Comparison of ENCODE assay signal across 10 cellular contexts in the genomic region with DNA sequence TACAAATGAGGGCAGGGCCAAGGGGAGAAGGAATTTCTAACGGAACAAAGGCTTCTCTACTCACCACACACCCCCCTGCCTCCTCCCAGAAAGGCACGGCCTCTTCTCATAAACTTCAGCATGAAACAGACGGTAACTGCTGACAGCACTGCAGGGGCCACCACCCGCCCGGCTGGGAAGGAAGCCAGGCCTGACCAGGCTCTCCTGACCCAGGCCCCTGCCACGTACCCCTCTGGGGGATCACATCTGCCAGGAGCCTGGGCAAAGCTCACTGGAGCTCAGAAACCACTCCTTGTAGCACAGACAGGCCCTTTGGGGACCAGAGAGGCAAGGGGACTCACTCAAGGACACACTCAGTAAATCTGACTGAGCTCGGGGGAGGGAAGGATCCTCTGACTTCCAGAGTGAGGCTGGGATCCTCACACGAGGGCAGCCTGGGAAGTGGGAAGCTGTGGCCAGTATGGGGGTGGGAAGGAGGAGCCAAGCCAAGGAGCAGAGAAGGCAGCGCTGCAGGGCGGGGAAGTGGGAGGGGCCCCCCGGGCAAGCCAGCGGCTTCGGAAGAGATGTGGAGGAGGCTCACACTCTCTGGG. TPM values are rescaled to one million over a fixed set of nuclear protein-coding genes. Genes with fewer than 3 reads are reported as not detected.
DNase-seq lines count a peak whose midpoint lies in the region; ATAC-seq, FAIRE-seq and TF ChIP-seq lines count a peak whose summit lies in the region.
"Had no signal": no experiment of that assay in that cellular context is flagged by ENCODE, and none has a peak within 500 bp of the region (broad histone marks: within the 10 kb centered on the region; RNA-seq: fewer than 3 reads in every experiment).

No MANE protein-coding gene starts in this region.

- WGBS in smooth muscle cell (ENCODE audit: low lambda C conversion rate) = 16% methylated on average over 12 of the region's 13 CpGs

- no peak overlapping the region for H2AFZ ChIP-seq in smooth muscle cell (ENCODE audit: low read depth)

- H3K27ac ChIP-seq in smooth muscle cell (ENCODE audit: low read depth) = peak overlapping the region; percentile 97
- H3K27ac ChIP-seq: VCaP had no signal

- H3F3A ChIP-seq in smooth muscle cell (ENCODE audit: low read depth) = peaks cover 40% of the 10 kb centered on the region

- TF ChIP-seq CTCF in bronchial epithelial cell (IDR thresholded peaks at IDR 0.05; ENCODE audit: insufficient read depth, low read length, severe bottlenecking) = no peak
- no peak for TF ChIP-seq CTCF in smooth muscle cell (IDR thresholded peaks at IDR 0.05; ENCODE audit: borderline replicate concordance, insufficient read depth, poor library complexity, severe bottlenecking)

- ATAC-seq in activated naive CD8-positive, alpha-beta T cell treated with anti-CD3 and anti-CD28 coated beads, Interleukin-2, amount 10 ng/mL, durations not matched to agents 7 days and 5 days (ENCODE audit: low read depth) = peak; percentile 38
- ATAC-seq in GM18867 (IDR thresholded peaks at IDR 0.05; ENCODE audit: unreplicated experiment) = no peak

- no peaks in the 10 kb centered on the region for H3K9me3 ChIP-seq in smooth muscle cell (replicated peaks; ENCODE audit: low read depth)

- no peak overlapping the region for H3K27ac Mint-ChIP-seq in activated naive CD8-positive, alpha-beta T cell treated with anti-CD3 and anti-CD28 coated beads, Interleukin-2, amount 10 ng/mL, durations not matched to agents 7 days and 5 days
- no peak overlapping the region for H3K27ac Mint-ChIP-seq in activated naive CD8-positive, alpha-beta T cell treated with anti-CD3 and anti-CD28 coated beads for 36 hours
- H3K27ac Mint-ChIP-seq: CD4-positive, CD25-positive, alpha-beta regulatory T cell had no signal

- no peak for FAIRE-seq in bronchial epithelial cell (lab: Jason Lieb, UNC)

- H3K4me3 Mint-ChIP-seq in activated naive CD8-positive, alpha-beta T cell treated with anti-CD3 and anti-CD28 coated beads, Interleukin-2, amount 10 ng/mL, durations not matched to agents 7 days and 5 days = no peak overlapping the region
- no peak overlapping the region for H3K4me3 Mint-ChIP-seq in activated naive CD8-positive, alpha-beta T cell treated with anti-CD3 and anti-CD28 coated beads for 36 hours
- H3K4me3 Mint-ChIP-seq: CD4-positive, CD25-positive, alpha-beta regulatory T cell had no signal

- peak overlapping the region; percentile 70 for H3K4me2 ChIP-seq in smooth muscle cell

- no peaks in the 10 kb centered on the region for H3K27me3 ChIP-seq in bronchial epithelial cell (ENCODE audit: control insufficient read depth, insufficient read depth, low read length)
- H3K27me3 ChIP-seq in smooth muscle cell (ENCODE audit: low read depth) = no peaks in the 10 kb centered on the region

- H3K4me3 ChIP-seq in bronchial epithelial cell (ENCODE audit: low read depth, low read length) (no peak overlapping the region), smooth muscle cell (no peak overlapping the region)

- H3K36me3 ChIP-seq in bronchial epithelial cell (ENCODE audit: control insufficient read depth, insufficient read depth, low read length) (no peaks in the 10 kb centered on the region), smooth muscle cell (ENCODE audit: low read depth) (no peaks in the 10 kb centered on the region)

- no peak for DNase-seq in activated naive CD8-positive, alpha-beta T cell treated with anti-CD3 and anti-CD28 coated beads, Interleukin-2, amount 10 ng/mL, durations not matched to agents 7 days and 5 days
- no peak for DNase-seq in activated naive CD8-positive, alpha-beta T cell treated with anti-CD3 and anti-CD28 coated beads for 36 hours
- DNase-seq in bronchial epithelial cell (ENCODE audit: low read depth) (peak; percentile 20), iris pigment epithelial cell (ENCODE audit: low read depth) (peak; percentile 94), smooth muscle cell (lab: John Stamatoyannopoulos, UW; ENCODE audit: unreplicated experiment) (peak; percentile 79), NOMO-1 (lab: John Stamatoyannopoulos, UW; ENCODE audit: unreplicated experiment in 2 of 2) (no peak), superior temporal gyrus (ENCODE audit: extremely low spot score) (no peak)
- DNase-seq: CD4-positive, CD25-positive, alpha-beta regulatory T cell had no signal

- peak overlapping the region; percentile 87 for H3K9ac ChIP-seq in smooth muscle cell (ENCODE audit: low read depth)

- no peaks in the 10 kb centered on the region for H3K36me3 Mint-ChIP-seq in activated naive CD8-positive, alpha-beta T cell treated with anti-CD3 and anti-CD28 coated beads, Interleukin-2, amount 10 ng/mL, durations not matched to agents 7 days and 5 days
- H3K36me3 Mint-ChIP-seq in activated naive CD8-positive, alpha-beta T cell treated with anti-CD3 and anti-CD28 coated beads for 36 hours = no peaks in the 10 kb centered on the region
- H3K36me3 Mint-ChIP-seq: CD4-positive, CD25-positive, alpha-beta regulatory T cell had no signal

- H3K27me3 Mint-ChIP-seq in activated naive CD8-positive, alpha-beta T cell treated with anti-CD3 and anti-CD28 coated beads, Interleukin-2, amount 10 ng/mL, durations not matched to agents 7 days and 5 days = peaks cover 2% of the 10 kb centered on the region
- peaks cover 7% of the 10 kb centered on the region for H3K27me3 Mint-ChIP-seq in activated naive CD8-positive, alpha-beta T cell treated with anti-CD3 and anti-CD28 coated beads for 36 hours

- H4K20me1 ChIP-seq in smooth muscle cell (ENCODE audit: low read depth) = no peaks in the 10 kb centered on the region

- H3K9me3 Mint-ChIP-seq in activated naive CD8-positive, alpha-beta T cell treated with anti-CD3 and anti-CD28 coated beads, Interleukin-2, amount 10 ng/mL, durations not matched to agents 7 days and 5 days = no peaks in the 10 kb centered on the region
- H3K9me3 Mint-ChIP-seq in activated naive CD8-positive, alpha-beta T cell treated with anti-CD3 and anti-CD28 coated beads for 36 hours = no peaks in the 10 kb centered on the region
- H3K9me3 Mint-ChIP-seq: CD4-positive, CD25-positive, alpha-beta regulatory T cell had no signal

- H3K4me1 ChIP-seq in smooth muscle cell (ENCODE audit: low read depth) = peaks cover 44% of the 10 kb centered on the region

- H3K79me2 ChIP-seq in smooth muscle cell (ENCODE audit: low read depth) = peaks cover 42% of the 10 kb centered on the region

- POLR2A ChIA-PET in activated naive CD8-positive, alpha-beta T cell treated with anti-CD3 and anti-CD28 coated beads, Interleukin-2, amount 10 ng/mL, durations not matched to agents 7 days and 5 days (lab: Charles Lee) = no interaction called here

- H3K4me1 Mint-ChIP-seq in activated naive CD8-positive, alpha-beta T cell treated with anti-CD3 and anti-CD28 coated beads, Interleukin-2, amount 10 ng/mL, durations not matched to agents 7 days and 5 days = peaks cover 5% of the 10 kb centered on the region
- H3K4me1 Mint-ChIP-seq in activated naive CD8-positive, alpha-beta T cell treated with anti-CD3 and anti-CD28 coated beads for 36 hours = no peaks in the 10 kb centered on the region

RNA-seq across cellular contexts. Expression of a gene that starts 46.1 kb away (rescaled TPM):
- total RNA-seq in activated naive CD8-positive, alpha-beta T cell treated with anti-CD3 and anti-CD28 coated beads, Interleukin-2, amount 10 ng/mL, durations not matched to agents 7 days and 5 days = 1 to 10 TPM; 2.4 to 3.2 TPM
- total RNA-seq in activated naive CD8-positive, alpha-beta T cell treated with anti-CD3 and anti-CD28 coated beads for 36 hours = under 1 TPM; 0.78 to 0.80 TPM
- total RNA-seq in bronchial epithelial cell (0.53 and 0.90 TPM in 2 replicates), smooth muscle cell (21.9 and 28.0 TPM in 2 replicates)
- polyA plus RNA-seq in smooth muscle cell = 30.6 and 52.1 TPM in 2 replicates

RNA-seq across cellular contexts. Expression of a gene that starts 52.1 kb away (rescaled TPM):
- 10 to 100 TPM; 56.9 to 57.0 TPM for total RNA-seq in activated naive CD8-positive, alpha-beta T cell treated with anti-CD3 and anti-CD28 coated beads, Interleukin-2, amount 10 ng/mL, durations not matched to agents 7 days and 5 days
- 100 to 1,000 TPM; 163 to 176 TPM for total RNA-seq in activated naive CD8-positive, alpha-beta T cell treated with anti-CD3 and anti-CD28 coated beads for 36 hours
- total RNA-seq in bronchial epithelial cell (19.5 and 27.1 TPM in 2 replicates), smooth muscle cell (24.3 and 28.5 TPM in 2 replicates)
- 29.7 and 35.2 TPM in 2 replicates for polyA plus RNA-seq in smooth muscle cell

Comparison
In these comparisons a context has a peak if more than half of its experiments do, and no peak if none do; other contexts are left out.
1. DNase-seq: peak in bronchial epithelial cell (single experiment), iris pigment epithelial cell (single experiment) and smooth muscle cell (single experiment); none in activated naive CD8-positive, alpha-beta T cell treated with anti-CD3 and anti-CD28 coated beads, Interleukin-2, amount 10 ng/mL, durations not matched to agents 7 days and 5 days (single experiment), activated naive CD8-positive, alpha-beta T cell treated with anti-CD3 and anti-CD28 coated beads for 36 hours (single experiment), NOMO-1 (0 of 2) and superior temporal gyrus (single experiment).